Comparison of ENCODE assay signal across 27 cellular contexts in genomic region chr4:149223659-149224058, GRCh38.
DNase-seq lines count a peak whose midpoint lies in the region; ATAC-seq, FAIRE-seq and TF ChIP-seq lines count a peak whose summit lies in the region.
"Had no signal": no experiment of that assay in that cellular context is flagged by ENCODE, and none has a peak within 500 bp of the region (broad histone marks: within the 10 kb centered on the region; RNA-seq: fewer than 3 reads in every experiment).

No MANE protein-coding gene starts in this region.

- ATAC-seq in SK-N-SH treated with all-trans-retinoic acid at 6 μM for 48 hours, result peak; percentile 71; the same call in 2 of the 3 replicates
- ATAC-seq in foreskin keratinocyte, result peak; percentile 99
- ATAC-seq in GM21526 (IDR thresholded peaks at IDR 0.05; ENCODE audit: low FRiP score, unreplicated experiment), result no peak
- ATAC-seq in HG03280 (IDR thresholded peaks at IDR 0.05; ENCODE audit: unreplicated experiment), result no peak
- ATAC-seq: GM12878; psoas muscle; Right ventricle myocardium inferior; stimulated activated memory B cell treated with anti-CD40 and anti-IgM and Interleukin-4, amounts not matched to agents 10 μg/mL and 1 μg/mL and 100 μg/mL, for 72 hours had no signal

- TF ChIP-seq CTCF in foreskin keratinocyte (conservative IDR thresholded peaks at IDR 0.05) (no peak), RWPE1 (conservative IDR thresholded peaks at IDR 0.05; ENCODE audit: low read depth) (no peak)

- no peaks in the 10 kb centered on the region for H3K27me3 ChIP-seq in foreskin keratinocyte
- H3K27me3 ChIP-seq: dorsolateral prefrontal cortex, neutrophil, uterus had no signal

- H3K4me1 ChIP-seq in foreskin keratinocyte, result no peaks in the 10 kb centered on the region
- H3K4me1 ChIP-seq: psoas muscle, uterus had no signal

- no peak for FAIRE-seq in urothelium cell line (lab: Jason Lieb, UNC)
- FAIRE-seq: GM12878, kidney had no signal

- CTCF ChIA-PET in RWPE1 (lab: Yijun Ruan, JAX), result no interaction called here

- peak; percentile 68 for DNase-seq in HS-27A (ENCODE audit: low read depth)
- DNase-seq in foreskin keratinocyte, result peak; percentile 65 to 84
- peak; percentile 4 for DNase-seq in urothelium cell line (ENCODE audit: low spot score)
- no peak for DNase-seq in RWPE1 (ENCODE audit: low spot score)
- DNase-seq: activated B cell treated with CpG ODN at 0.5 μM for 24 hours; activated CD4-positive, alpha-beta T cell treated with anti-CD3 and anti-CD28 coated beads, Interleukin-2, amount 50 U/mL, for 4 hours; activated CD8-positive, alpha-beta memory T cell treated with anti-CD3 and anti-CD28 coated beads, Interleukin-2, amount 50 U/mL, for 4 hours; activated gamma-delta T cell; amygdala; CD4-positive, alpha-beta memory T cell; DMS153; dorsolateral prefrontal cortex; kidney; MM.1S; NCI-H526 treated with DMSO at 0.1 percent for 48 hours; psoas muscle; stimulated activated CD4-positive, alpha-beta T cell treated with anti-CD3 and anti-CD28 coated beads, Interleukin-2, amount 100 ng/mL, for 24 hours; T1000; uterus had no signal

- H3K27ac ChIP-seq in foreskin keratinocyte, result no peak overlapping the region
- H3K27ac ChIP-seq in RWPE1, result no peak overlapping the region
- H3K27ac ChIP-seq: dorsolateral prefrontal cortex, neutrophil, psoas muscle, skin epidermis, uterus had no signal

- POLR2A ChIA-PET in RWPE1 (lab: Yijun Ruan, JAX; ENCODE audit: low non-redundant PET), result no interaction called here

TF ChIP-seq in SK-N-SH treated with all-trans-retinoic acid at 6 μM for 48 hours, 23 proteins besides CTCF, POLR2A, EP300 and RAD21:
- TF ChIP-seq BACH2 (CRISPR knock-in tag; IDR thresholded peaks at IDR 0.05; ENCODE audit: borderline replicate concordance), result no peak
- TF ChIP-seq ARNTL (CRISPR knock-in tag; IDR thresholded peaks at IDR 0.05; ENCODE audit: borderline replicate concordance, low read depth), result no peak
- no peak for TF ChIP-seq CSDC2 (CRISPR knock-in tag; IDR thresholded peaks at IDR 0.05)
- TF ChIP-seq PPARA (CRISPR knock-in tag; IDR thresholded peaks at IDR 0.05; ENCODE audit: borderline replicate concordance), result no peak
- TF ChIP-seq ZFP3 (CRISPR knock-in tag; IDR thresholded peaks at IDR 0.05), result no peak
- TF ChIP-seq ESRRG (CRISPR knock-in tag; IDR thresholded peaks at IDR 0.05), result no peak

Comparison
In these comparisons a context has a peak if more than half of its experiments do, and no peak if none do; other contexts are left out.
1. ATAC-seq: peak in SK-N-SH treated with all-trans-retinoic acid at 6 μM for 48 hours (single experiment) and foreskin keratinocyte (single experiment); none in GM21526 (single experiment) and HG03280 (single experiment).